ENCODE assay signal across 24 cellular contexts in the genomic region with DNA sequence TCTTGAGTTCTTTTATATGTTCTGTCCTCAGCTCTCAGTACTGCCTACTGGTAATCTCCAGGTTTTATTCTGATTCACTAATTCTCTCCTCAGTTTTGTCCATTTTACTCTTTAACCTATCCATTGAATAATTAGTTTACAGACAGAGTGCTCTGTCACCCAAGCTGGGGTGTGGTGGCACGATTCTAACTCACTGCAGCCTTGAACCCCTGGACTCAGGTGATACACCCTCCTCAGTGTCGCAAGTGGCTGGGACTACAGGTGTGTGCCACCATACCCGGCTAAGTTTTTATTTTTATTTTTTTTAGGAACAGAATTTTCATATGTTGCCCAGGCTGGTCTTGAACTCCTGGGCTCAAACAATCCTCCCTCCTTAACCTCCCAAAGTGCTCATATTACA.
"Had no signal": no experiment of that assay in that cellular context is flagged by ENCODE, and none has a peak within 500 bp of the region (broad histone marks: within the 10 kb centered on the region; RNA-seq: fewer than 3 reads in every experiment).

No MANE protein-coding gene starts in this region.

- H3K9me3 ChIP-seq: breast epithelium, left ventricle myocardium inferior, pancreas, stomach, thyroid gland, upper lobe of right lung had no signal

- FAIRE-seq: colon, frontal cortex, islet of Langerhans, pancreas had no signal

- H3K27me3 ChIP-seq: breast epithelium, pancreas, stomach, thyroid gland, upper lobe of right lung had no signal

- H3K36me3 ChIP-seq: breast epithelium, thyroid gland, upper lobe of right lung had no signal

- H3K27ac Mint-ChIP-seq: activated naive CD4-positive, alpha-beta T cell treated with anti-CD3 and anti-CD28 coated beads for 36 hours; stimulated activated naive B cell treated with anti-CD40 and anti-IgM and Interleukin-4, amounts not matched to agents 10 μg/mL and 1 μg/mL and 100 μg/mL, for 72 hours; T-cell had no signal

- H3K27ac ChIP-seq: breast epithelium, left ventricle myocardium inferior, pancreas, stomach, thyroid gland, upper lobe of right lung, VCaP had no signal

- DNase-seq: activated CD4-positive, alpha-beta T cell treated with anti-CD3 and anti-CD28 coated beads for 4 hours; activated CD4-positive, alpha-beta T cell treated with anti-CD3 and anti-CD28 coated beads, Interleukin-2, amount 50 U/mL, for 4 hours; activated CD8-positive, alpha-beta memory T cell treated with anti-CD3 and anti-CD28 coated beads for 24 hours; activated effector memory CD4-positive, alpha-beta T cell treated with anti-CD3 and anti-CD28 coated beads, Interleukin-2, amount 50 U/mL, for 16 hours; activated naive CD4-positive, alpha-beta T cell treated with anti-CD3 and anti-CD28 coated beads for 36 hours; amniotic stem cell; central memory CD4-positive, alpha-beta T cell; effector memory CD4-positive, alpha-beta T cell; left ventricle myocardium inferior; pancreas; right cardiac atrium; stimulated activated CD4-positive, alpha-beta T cell treated with anti-CD3 and anti-CD28 coated beads, Interleukin-12 subunit alpha, Interleukin-12 subunit beta, amount 100 ng/mL, for 4 hours; stimulated activated CD4-positive, alpha-beta T cell treated with anti-CD3 and anti-CD28 coated beads, Interleukin-4, amount 100 ng/mL, for 24 hours; stimulated activated naive B cell treated with anti-CD40 and anti-IgM and Interleukin-4, amounts not matched to agents 10 μg/mL and 1 μg/mL and 100 μg/mL, for 72 hours; stomach; T-cell; thyroid gland; upper lobe of right lung had no signal

- H3K4me3 Mint-ChIP-seq: activated naive CD4-positive, alpha-beta T cell treated with anti-CD3 and anti-CD28 coated beads for 36 hours; stimulated activated naive B cell treated with anti-CD40 and anti-IgM and Interleukin-4, amounts not matched to agents 10 μg/mL and 1 μg/mL and 100 μg/mL, for 72 hours; T-cell had no signal

- H3K4me3 ChIP-seq: breast epithelium, left ventricle myocardium inferior, lung, pancreas, stomach, thyroid gland, upper lobe of right lung had no signal

- H3K27me3 Mint-ChIP-seq: stimulated activated naive B cell treated with anti-CD40 and anti-IgM and Interleukin-4, amounts not matched to agents 10 μg/mL and 1 μg/mL and 100 μg/mL, for 72 hours; T-cell had no signal

- H3K9me3 Mint-ChIP-seq: activated naive CD4-positive, alpha-beta T cell treated with anti-CD3 and anti-CD28 coated beads for 36 hours; stimulated activated naive B cell treated with anti-CD40 and anti-IgM and Interleukin-4, amounts not matched to agents 10 μg/mL and 1 μg/mL and 100 μg/mL, for 72 hours; T-cell had no signal

- ATAC-seq: pancreas; right cardiac atrium; stimulated activated naive B cell treated with anti-CD40 and anti-IgM and Interleukin-4, amounts not matched to agents 10 μg/mL and 1 μg/mL and 100 μg/mL, for 72 hours; T-cell; upper lobe of right lung had no signal
